ENCODE assay signal across 9 cellular contexts in genomic region chrX:152817082-152817744, GRCh38. TPM values are rescaled to one million over a fixed set of nuclear protein-coding genes. Genes with fewer than 3 reads are reported as not detected.
DNase-seq lines count a peak whose midpoint lies in the region; ATAC-seq, FAIRE-seq and TF ChIP-seq lines count a peak whose summit lies in the region.
"Had no signal": no experiment of that assay in that cellular context is flagged by ENCODE, and none has a peak within 500 bp of the region (broad histone marks: within the 10 kb centered on the region; RNA-seq: fewer than 3 reads in every experiment).

No MANE protein-coding gene starts in this region.

- 10% methylated on average over 6 of the region's 6 CpGs for WGBS in K562 (ENCODE audit: insufficient coverage, low coverage, missing lambda C conversion rate)

- no peak overlapping the region for H3K4me3 ChIP-seq in NB4 (ENCODE audit: low read depth, low read length)
- H3K4me3 ChIP-seq in K562, result no peak overlapping the region
- no peak overlapping the region for H3K4me3 ChIP-seq in lower lobe of right lung

- H3K9me3 ChIP-seq in K562 (replicated peaks; ENCODE audit: control insufficient read depth, insufficient read depth, low read depth, low read length) (no peaks in the 10 kb centered on the region), lower lobe of right lung (no peaks in the 10 kb centered on the region)

- in situ Hi-C loops in K562 (cut with MboI), result no loop called here

- H2AFZ ChIP-seq in K562 (ENCODE audit: low read depth, low read length), result peak overlapping the region; percentile 66; the same call in 1 of the 2 replicates

- no peaks in the 10 kb centered on the region for H3K36me3 Mint-ChIP-seq in natural killer cell treated with Interleukin-12 subunit alpha and Interleukin-12 subunit beta and Interleukin-15 and Interleukin-18, amount 100 ng/mL, for 72 hours
- H3K36me3 Mint-ChIP-seq in effector memory CD8-positive, alpha-beta T cell (ENCODE audit: insufficient read depth), result no peaks in the 10 kb centered on the region
- H3K36me3 Mint-ChIP-seq: CD4-positive, CD25-positive, alpha-beta regulatory T cell had no signal

- TF ChIP-seq POLR2A in NB4 (IDR thresholded peaks at IDR 0.05; ENCODE audit: extremely low read depth, insufficient read length) (no peak), K562 (conservative IDR thresholded peaks at IDR 0.05) (no peak)

- no peaks in the 10 kb centered on the region for H3K9me3 Mint-ChIP-seq in natural killer cell treated with Interleukin-12 subunit alpha and Interleukin-12 subunit beta and Interleukin-15 and Interleukin-18, amount 100 ng/mL, for 72 hours
- no peaks in the 10 kb centered on the region for H3K9me3 Mint-ChIP-seq in effector memory CD8-positive, alpha-beta T cell

- H3K4me1 Mint-ChIP-seq in natural killer cell treated with Interleukin-12 subunit alpha and Interleukin-12 subunit beta and Interleukin-15 and Interleukin-18, amount 100 ng/mL, for 72 hours (ENCODE audit: low read depth in 2 of 2), result no peaks in the 10 kb centered on the region
- H3K4me1 Mint-ChIP-seq in effector memory CD8-positive, alpha-beta T cell (ENCODE audit: low read depth in 2 of 2), result no peaks in the 10 kb centered on the region

- FAIRE-seq in K562 (lab: Jason Lieb, UNC), result peak; percentile 59
- FAIRE-seq in GM19239 (lab: Jason Lieb, UNC), result no peak

- H3K27ac ChIP-seq in K562 (ENCODE audit: extremely low read depth, low read depth, low read length) (no peak overlapping the region; the same call in 2 of the 3 replicates), lower lobe of right lung (no peak overlapping the region)

- peak; percentile 70 to 73 for TF ChIP-seq RAD21 in K562 (CRISPR knock-in tag; conservative IDR thresholded peaks at IDR 0.05 in 1 of 2, IDR thresholded peaks at IDR 0.05 in 1 of 2)

- no peak for TF ChIP-seq EP300 in K562 (IDR thresholded peaks at IDR 0.05; ENCODE audit: low read length)

- POLR2A ChIA-PET in K562 (lab: Yijun Ruan, JAX), result interaction anchor here (1.4 kb wide), 1 partner anchor 15 kb away, joined by 3 read pairs; no protein-coding TSS in a partner anchor

- H3K36me3 ChIP-seq in K562 (ENCODE audit: control insufficient read depth, insufficient read depth, low read length), result no peaks in the 10 kb centered on the region
- no peaks in the 10 kb centered on the region for H3K36me3 ChIP-seq in lower lobe of right lung

- no peak overlapping the region for H3K4me3 Mint-ChIP-seq in natural killer cell treated with Interleukin-12 subunit alpha and Interleukin-12 subunit beta and Interleukin-15 and Interleukin-18, amount 100 ng/mL, for 72 hours
- no peak overlapping the region for H3K4me3 Mint-ChIP-seq in effector memory CD8-positive, alpha-beta T cell
- H3K4me3 Mint-ChIP-seq: CD4-positive, CD25-positive, alpha-beta regulatory T cell had no signal

- H3K4me2 ChIP-seq in K562 (ENCODE audit: insufficient read depth, low read length), result peak overlapping the region; percentile 12; the same call in 1 of the 2 replicates

- H3K27ac Mint-ChIP-seq in natural killer cell treated with Interleukin-12 subunit alpha and Interleukin-12 subunit beta and Interleukin-15 and Interleukin-18, amount 100 ng/mL, for 72 hours, result no peak overlapping the region
- no peak overlapping the region for H3K27ac Mint-ChIP-seq in effector memory CD8-positive, alpha-beta T cell
- H3K27ac Mint-ChIP-seq: CD4-positive, CD25-positive, alpha-beta regulatory T cell had no signal

- intact Hi-C loops in K562 (cut with micrococcal nuclease) (loop anchor here (1.0 to 2.0 kb wide), 2 partner anchors 175 to 1064 kb away; no protein-coding TSS in a partner anchor), lower lobe of right lung (cut with DNase I) (no loop called here)

- H3K4me1 ChIP-seq in K562 (replicated peaks in 1 of 2; ENCODE audit: control insufficient read depth in 2 of 2, insufficient read depth in 2 of 2, low read length in 2 of 2), result peaks cover 0 to 8% of the 10 kb centered on the region in 2 experiments; a peak in 2 of 5 replicates
- H3K4me1 ChIP-seq in lower lobe of right lung, result no peaks in the 10 kb centered on the region

- H3K27me3 Mint-ChIP-seq in natural killer cell treated with Interleukin-12 subunit alpha and Interleukin-12 subunit beta and Interleukin-15 and Interleukin-18, amount 100 ng/mL, for 72 hours, result peaks cover 16 to 28% of the 10 kb centered on the region in 2 donors
- peaks cover 11 to 14% of the 10 kb centered on the region in 2 donors for H3K27me3 Mint-ChIP-seq in effector memory CD8-positive, alpha-beta T cell

- no peaks in the 10 kb centered on the region for H3K79me2 ChIP-seq in K562 (ENCODE audit: control insufficient read depth, insufficient read depth, low read length)

- no peak overlapping the region for H3K9ac ChIP-seq in K562 (ENCODE audit: insufficient read depth in 1 of 2, low read depth in 2 of 2, low read length in 2 of 2)

- DNase-seq in NCI-H1417 (lab: John Stamatoyannopoulos, UW), result peak; percentile 6 to 66 (median 9)
- DNase-seq in NCI-H1417 treated with DMSO at 0.1 percent for 48 hours (lab: John Stamatoyannopoulos, UW), result no peak
- DNase-seq in NB4 (ENCODE audit: low read depth), result peak; percentile 32
- DNase-seq in K562 (ENCODE audit: extremely low read depth in 1 of 4, low spot score in 3 of 4), result peak; percentile 53 to 69 (median 62)
- DNase-seq in lower lobe of right lung, result no peak
- DNase-seq in natural killer cell treated with Interleukin-12 subunit alpha and Interleukin-12 subunit beta and Interleukin-15 and Interleukin-18, amount 100 ng/mL, for 72 hours (ENCODE audit: low spot score), result no peak
- DNase-seq in effector memory CD8-positive, alpha-beta T cell, result no peak
- no peak for DNase-seq in GM19239 (ENCODE audit: insufficient read length, low spot score)

- peak; percentile 93 for ATAC-seq in K562
- ATAC-seq in lower lobe of right lung, result no peak
- no peak for ATAC-seq in natural killer cell treated with Interleukin-12 subunit alpha and Interleukin-12 subunit beta and Interleukin-15 and Interleukin-18, amount 100 ng/mL, for 72 hours
- no peak for ATAC-seq in effector memory CD8-positive, alpha-beta T cell (replicated peaks)

- H3K9me1 ChIP-seq in K562 (ENCODE audit: control insufficient read depth, insufficient read depth, low read length), result no peaks in the 10 kb centered on the region

- no peaks in the 10 kb centered on the region for H4K20me1 ChIP-seq in K562 (replicated peaks; ENCODE audit: control insufficient read depth, insufficient read depth, low read length)

- BruUV-seq in K562 (replicated peaks; lab: Mats Ljungman, UMichigan), result no TSS peak

- TF ChIP-seq CTCF in NB4 (IDR thresholded peaks at IDR 0.05; ENCODE audit: low read depth, low read length), result peak; percentile 44
- peak; percentile 63 to 81 (median 73) for TF ChIP-seq CTCF in K562 (IDR thresholded peaks at IDR 0.05 in 2 of 3, conservative IDR thresholded peaks at IDR 0.05 in 1 of 3; ENCODE audit: insufficient read depth in 2 of 3, low read depth in 1 of 3, low read length in 3 of 3)
- peak; percentile 10 for TF ChIP-seq CTCF in lower lobe of right lung (IDR thresholded peaks at IDR 0.05)

- H3K27me3 ChIP-seq in K562 (ENCODE audit: control insufficient read depth in 2 of 2, insufficient read depth in 2 of 2, low read length in 2 of 2) (peaks cover 0 to 2% of the 10 kb centered on the region in 2 experiments; a peak in 1 of 5 replicates), lower lobe of right lung (ENCODE audit: low read depth) (no peaks in the 10 kb centered on the region)

- CTCF ChIA-PET in K562 (lab: Yijun Ruan, JAX; ENCODE audit: low intra/inter-chr PET ratio), result interaction anchor here (0.7 to 2.6 kb wide), 3 partner anchors 175 to 1068 kb away, joined by 3 to 14 read pairs (median 3); no protein-coding TSS in a partner anchor

RNA-seq across cellular contexts. Expression of gene CETN2, which starts 13.3 kb away (rescaled TPM):
- 3.0 and 4.3 TPM in 2 replicates for total RNA-seq in K562 (2011; cell fraction: chromatin; rRNA removed; ENCODE audit: low replicate concordance)
- total RNA-seq in K562 (2011; cell fraction: nucleolus; rRNA removed), result 2.5 TPM in 2 replicates
- 4.5 and 5.6 TPM in 2 replicates for total RNA-seq in K562 (2011; cell fraction: nucleoplasm; rRNA removed)
- total RNA-seq in K562 (2014; rRNA removed), result 15.7 and 16.7 TPM in 2 replicates
- 27.6 and 32.6 TPM in 2 replicates for total RNA-seq in K562 (2014; rRNA removed; fragmentation: Illumina TruSeq; extraction: Trizol)
- total RNA-seq in K562 (2015; rRNA removed; fragmentation: Illumina TruSeq; extraction: Trizol), result 26.9 and 28.8 TPM in 2 replicates
- 17.6 and 19.7 TPM in 2 replicates for total RNA-seq in K562 (2021)
- polyA plus RNA-seq in K562 (2011; rRNA removed), result 28.8 and 35.0 TPM in 2 replicates
- 7.9 and 13.1 TPM in 2 replicates for polyA plus RNA-seq in K562 (2011; cell fraction: cytosol; rRNA removed)
- polyA plus RNA-seq in K562 (2011; cell fraction: nucleus; rRNA removed), result 6.0 and 10.3 TPM in 2 replicates
- 19.4 and 33.2 TPM in 2 replicates for polyA plus RNA-seq in K562 (2012)
- polyA plus RNA-seq in K562 (2014; fragmentation: Illumina TruSeq; extraction: Trizol), result 27.8 and 37.1 TPM in 2 replicates
- polyA plus RNA-seq in K562 (2014; fragmentation: Nextera tagmentation; extraction: Ambion mirVana), result 10 to 100 TPM; 24.7 to 36.0 TPM
- polyA plus RNA-seq in K562 (2014; rRNA removed), result 22.3 and 22.6 TPM in 2 replicates
- polyA minus RNA-seq in K562 (2011; rRNA and poly(A)+ RNA removed), result 15.2 and 15.8 TPM in 2 replicates
- polyA minus RNA-seq in K562 (2011; cell fraction: cytosol; rRNA and poly(A)+ RNA removed), result 2.5 and 4.4 TPM in 2 replicates
- 2.3 and 4.0 TPM in 2 replicates for polyA minus RNA-seq in K562 (2011; cell fraction: nucleus; rRNA and poly(A)+ RNA removed)
- total RNA-seq in lower lobe of right lung, result 33.2 TPM
- 10 to 100 TPM in 1 of 2 donors, 1 to 10 TPM in 1; 9.4 to 12.7 TPM for total RNA-seq in natural killer cell treated with Interleukin-12 subunit alpha and Interleukin-12 subunit beta and Interleukin-15 and Interleukin-18, amount 100 ng/mL, for 72 hours

RNA-seq across cellular contexts. Expression of gene NSDHL, which starts 13.7 kb away (rescaled TPM):
- total RNA-seq in K562 (2011; cell fraction: chromatin; rRNA removed; ENCODE audit: low replicate concordance), result 29.2 and 39.7 TPM in 2 replicates
- total RNA-seq in K562 (2011; cell fraction: nucleolus; rRNA removed), result 34.6 and 39.7 TPM in 2 replicates
- total RNA-seq in K562 (2011; cell fraction: nucleoplasm; rRNA removed), result 29.8 and 34.7 TPM in 2 replicates
- total RNA-seq in K562 (2014; rRNA removed) (37.1 and 38.4 TPM in 2 replicates), K562 (2014; rRNA removed; fragmentation: Illumina TruSeq; extraction: Trizol) (26.9 and 30.5 TPM in 2 replicates), K562 (2015; rRNA removed; fragmentation: Illumina TruSeq; extraction: Trizol) (21.0 and 22.5 TPM in 2 replicates), K562 (2021) (37.1 and 40.3 TPM in 2 replicates), lower lobe of right lung (18.1 TPM)
- polyA plus RNA-seq in K562 (2011; rRNA removed) (63.4 and 71.8 TPM in 2 replicates), K562 (2014; fragmentation: Illumina TruSeq; extraction: Trizol) (52.5 and 62.8 TPM in 2 replicates), K562 (2014; fragmentation: Nextera tagmentation; extraction: Ambion mirVana) (10 to 100 TPM; 49.7 to 57.4 TPM), K562 (2014; rRNA removed) (40.8 and 41.1 TPM in 2 replicates)
- polyA plus RNA-seq in K562 (2011; cell fraction: cytosol; rRNA removed), result 59.7 and 65.5 TPM in 2 replicates
- polyA plus RNA-seq in K562 (2011; cell fraction: nucleus; rRNA removed), result 29.7 and 34.0 TPM in 2 replicates
- polyA plus RNA-seq in K562 (2012), result 30.9 and 51.3 TPM in 2 replicates
- 34.0 and 39.9 TPM in 2 replicates for polyA minus RNA-seq in K562 (2011; rRNA and poly(A)+ RNA removed)
- polyA minus RNA-seq in K562 (2011; cell fraction: cytosol; rRNA and poly(A)+ RNA removed), result 17.8 and 21.5 TPM in 2 replicates
- 6.5 and 10.7 TPM in 2 replicates for polyA minus RNA-seq in K562 (2011; cell fraction: nucleus; rRNA and poly(A)+ RNA removed)
- 10 to 100 TPM; 21.1 to 22.2 TPM for total RNA-seq in natural killer cell treated with Interleukin-12 subunit alpha and Interleukin-12 subunit beta and Interleukin-15 and Interleukin-18, amount 100 ng/mL, for 72 hours

RNA-seq across cellular contexts. Expression of gene MAGEA6, which starts 47.7 kb away (rescaled TPM):
- total RNA-seq in K562 (2011; cell fraction: chromatin; rRNA removed; ENCODE audit: low replicate concordance), result 22.5 and 35.4 TPM in 2 replicates
- total RNA-seq in K562 (2011; cell fraction: nucleolus; rRNA removed), result 33.7 and 39.0 TPM in 2 replicates
- 24.9 and 26.2 TPM in 2 replicates for total RNA-seq in K562 (2011; cell fraction: nucleoplasm; rRNA removed)
- total RNA-seq in K562 (2014; rRNA removed), result 132 and 140 TPM in 2 replicates
- total RNA-seq in K562 (2014; rRNA removed; fragmentation: Illumina TruSeq; extraction: Trizol), result 77.9 and 80.5 TPM in 2 replicates
- 90.3 and 92.5 TPM in 2 replicates for total RNA-seq in K562 (2015; rRNA removed; fragmentation: Illumina TruSeq; extraction: Trizol)
- 107 and 113 TPM in 2 replicates for total RNA-seq in K562 (2021)
- 95.3 and 116 TPM in 2 replicates for polyA plus RNA-seq in K562 (2011; rRNA removed)
- polyA plus RNA-seq in K562 (2011; cell fraction: cytosol; rRNA removed), result 91.0 and 111 TPM in 2 replicates
- 40.8 and 45.0 TPM in 2 replicates for polyA plus RNA-seq in K562 (2011; cell fraction: nucleus; rRNA removed)
- 84.9 and 92.3 TPM in 2 replicates for polyA plus RNA-seq in K562 (2012)
- polyA plus RNA-seq in K562 (2014; fragmentation: Illumina TruSeq; extraction: Trizol), result 103 and 119 TPM in 2 replicates
- polyA plus RNA-seq in K562 (2014; fragmentation: Nextera tagmentation; extraction: Ambion mirVana), result 10 to 100 TPM; 15.4 to 26.2 TPM
- polyA plus RNA-seq in K562 (2014; rRNA removed), result 95.5 and 101 TPM in 2 replicates
- polyA minus RNA-seq in K562 (2011; rRNA and poly(A)+ RNA removed), result 93.7 and 108 TPM in 2 replicates
- 54.4 and 62.6 TPM in 2 replicates for polyA minus RNA-seq in K562 (2011; cell fraction: cytosol; rRNA and poly(A)+ RNA removed)
- polyA minus RNA-seq in K562 (2011; cell fraction: nucleus; rRNA and poly(A)+ RNA removed), result 16.8 and 25.1 TPM in 2 replicates
- total RNA-seq in lower lobe of right lung, result not detected
- total RNA-seq in natural killer cell treated with Interleukin-12 subunit alpha and Interleukin-12 subunit beta and Interleukin-15 and Interleukin-18, amount 100 ng/mL, for 72 hours, result not detected
- total RNA-seq: CD4-positive, CD25-positive, alpha-beta regulatory T cell had no signal
- polyA plus RNA-seq: CD4-positive, CD25-positive, alpha-beta regulatory T cell had no signal

RNA-seq across cellular contexts. Expression of gene CSAG3, which starts 58.2 kb away (rescaled TPM):
- 12.2 and 24.4 TPM in 2 replicates for total RNA-seq in K562 (2011; cell fraction: chromatin; rRNA removed; ENCODE audit: low replicate concordance)
- 9.9 and 11.5 TPM in 2 replicates for total RNA-seq in K562 (2011; cell fraction: nucleolus; rRNA removed)
- 17.6 and 19.8 TPM in 2 replicates for total RNA-seq in K562 (2011; cell fraction: nucleoplasm; rRNA removed)
- 3.9 and 4.2 TPM in 2 replicates for total RNA-seq in K562 (2014; rRNA removed)
- 11.7 and 11.9 TPM in 2 replicates for total RNA-seq in K562 (2014; rRNA removed; fragmentation: Illumina TruSeq; extraction: Trizol)
- 14.4 and 17.8 TPM in 2 replicates for total RNA-seq in K562 (2015; rRNA removed; fragmentation: Illumina TruSeq; extraction: Trizol)
- total RNA-seq in K562 (2021), result 12.3 and 12.7 TPM in 2 replicates
- 18.0 and 36.6 TPM in 2 replicates for polyA plus RNA-seq in K562 (2011; rRNA removed)
- polyA plus RNA-seq in K562 (2011; cell fraction: cytosol; rRNA removed), result 8.6 and 27.3 TPM in 2 replicates
- polyA plus RNA-seq in K562 (2011; cell fraction: nucleus; rRNA removed), result 57.2 and 147 TPM in 2 replicates
- polyA plus RNA-seq in K562 (2012), result 14.5 and 28.7 TPM in 2 replicates
- 26.0 and 32.8 TPM in 2 replicates for polyA plus RNA-seq in K562 (2014; fragmentation: Illumina TruSeq; extraction: Trizol)
- 10 to 100 TPM; 17.6 to 23.1 TPM for polyA plus RNA-seq in K562 (2014; fragmentation: Nextera tagmentation; extraction: Ambion mirVana)
- polyA plus RNA-seq in K562 (2014; rRNA removed), result 18.3 and 21.1 TPM in 2 replicates
- 3.5 and 6.1 TPM in 2 replicates for polyA minus RNA-seq in K562 (2011; rRNA and poly(A)+ RNA removed)
- polyA minus RNA-seq in K562 (2011; cell fraction: cytosol; rRNA and poly(A)+ RNA removed), result 2.7 and 8.4 TPM in 2 replicates
- 2.2 and 8.6 TPM in 2 replicates for polyA minus RNA-seq in K562 (2011; cell fraction: nucleus; rRNA and poly(A)+ RNA removed)
- not detected for total RNA-seq in lower lobe of right lung
- total RNA-seq in natural killer cell treated with Interleukin-12 subunit alpha and Interleukin-12 subunit beta and Interleukin-15 and Interleukin-18, amount 100 ng/mL, for 72 hours, result not detected
- total RNA-seq: CD4-positive, CD25-positive, alpha-beta regulatory T cell had no signal

Comparison
In these comparisons a context has a peak if more than half of its experiments do, and no peak if none do; other contexts are left out.
1. DNase-seq: peak in NCI-H1417 (3 of 3), NB4 (single experiment) and K562 (4 of 4); none in NCI-H1417 treated with DMSO at 0.1 percent for 48 hours (single experiment), lower lobe of right lung (single experiment), natural killer cell treated with Interleukin-12 subunit alpha and Interleukin-12 subunit beta and Interleukin-15 and Interleukin-18, amount 100 ng/mL, for 72 hours (single experiment), effector memory CD8-positive, alpha-beta T cell (0 of 3) and GM19239 (single experiment).
2. CTCF ChIP-seq: peak in every context shown above with its lines; median percentile 73 in K562; 44 in NB4; 10 in lower lobe of right lung.
3. RNA of gene MAGEA6, which starts 47.7 kb away (total RNA-seq): 22.5 to 140 TPM in K562; not detected in lower lobe of right lung (single experiment) and not detected in natural killer cell treated with Interleukin-12 subunit alpha and Interleukin-12 subunit beta and Interleukin-15 and Interleukin-18, amount 100 ng/mL, for 72 hours; every median in the first group is over 10 times any median in the second.